9 cellular contexts compared by ENCODE assay signal in genomic region chr2:11132036-11132671, GRCh38. TPM values are rescaled to one million over a fixed set of nuclear protein-coding genes. Genes with fewer than 3 reads are reported as not detected.
A peak's percentile ranks its signal among the peaks of the same experiment; 100 is the strongest.
DNase-seq lines count a peak whose midpoint lies in the region; ATAC-seq and TF ChIP-seq lines count a peak whose summit lies in the region.
"Had no signal": no experiment of that assay in that cellular context is flagged by ENCODE, and none has a peak within 500 bp of the region (broad histone marks: within the 10 kb centered on the region; RNA-seq: fewer than 3 reads in every experiment).

No MANE protein-coding gene starts in this region.

- H3K79me2 ChIP-seq in OCI-LY1 (ENCODE audit: insufficient read depth, low read length) (no peaks in the 10 kb centered on the region), trophoblast cell (ENCODE audit: control insufficient read depth, insufficient read depth, low read length, poor library complexity) (peaks cover 1% of the 10 kb centered on the region)

- ATAC-seq in HG03442 (IDR thresholded peaks at IDR 0.05; ENCODE audit: unreplicated experiment) = no peak

- no peak overlapping the region for H3K27ac ChIP-seq in OCI-LY1 (ENCODE audit: low read depth, low read length, poor library complexity, severe bottlenecking)
- no peak overlapping the region for H3K27ac ChIP-seq in duodenal mucosa (ENCODE audit: low read depth, low read length)
- no peak overlapping the region for H3K27ac ChIP-seq in trophoblast cell (ENCODE audit: low read depth, low read length)

- no CpG with 5 or more reads among the region's 19 CpGs for WGBS in trophoblast cell (ENCODE audit: extremely low coverage, insufficient coverage, insufficient read length)

- DNase-seq in GM13976 (ENCODE audit: low spot score) (no peak), trophoblast cell (no peak), GM13977 (ENCODE audit: low spot score) (no peak), COR-L47 (lab: John Stamatoyannopoulos, UW) (no peak)
- no peak for DNase-seq in stimulated activated naive CD4-positive, alpha-beta T cell treated with Interleukin-2 at 50 U/mL for 16 hours (lab: John Stamatoyannopoulos, UW)

- no peaks in the 10 kb centered on the region for H3K9me2 ChIP-seq in OCI-LY1 (ENCODE audit: low read depth, low read length)

- H3K4me2 ChIP-seq in OCI-LY1 (ENCODE audit: low read length) (peak overlapping the region; percentile 64), trophoblast cell (ENCODE audit: low read length) (no peak overlapping the region)

- H3K27me3 ChIP-seq in OCI-LY1 (ENCODE audit: insufficient read depth, low read length) = no peaks in the 10 kb centered on the region
- peaks cover 6 to 11% of the 10 kb centered on the region in 2 donors for H3K27me3 ChIP-seq in duodenal mucosa (ENCODE audit: control insufficient read depth in 1 of 2, insufficient read depth in 2 of 2, low read length in 2 of 2)
- no peaks in the 10 kb centered on the region for H3K27me3 ChIP-seq in trophoblast cell (ENCODE audit: insufficient read depth, low read length)

- H3K4ac ChIP-seq in trophoblast cell (ENCODE audit: low read depth, low read length) = no peak overlapping the region

- no peak overlapping the region for H3K14ac ChIP-seq in trophoblast cell (ENCODE audit: low read length)

- TF ChIP-seq CTCF in GM13976 (IDR thresholded peaks at IDR 0.05; ENCODE audit: borderline replicate concordance, control extremely low read depth, extremely low read depth, insufficient read depth, missing control alignments) (peak; percentile 5), OCI-LY1 (IDR thresholded peaks at IDR 0.05; ENCODE audit: low read length) (no peak), GM13977 (IDR thresholded peaks at IDR 0.05; ENCODE audit: extremely low read depth, insufficient read depth, missing control alignments) (no peak)

- no peak overlapping the region for H3K18ac ChIP-seq in trophoblast cell (ENCODE audit: low read length)

- in situ Hi-C loops in GM13976 (cut with MboI; ENCODE audit: low sequenced_read_pairs, unreplicated experiment) (loop anchor here (10.0 to 25.0 kb wide), 2 partner anchors 280 to 453 kb away; no protein-coding TSS in a partner anchor), GM13977 (cut with MboI; ENCODE audit: low pct_unique_long_range_greater_than_20kb, low sequenced_read_pairs, unreplicated experiment) (loop anchor here (25.0 kb wide), 2 partner anchors 280 to 455 kb away; no protein-coding TSS in a partner anchor)

- H3K4me3 ChIP-seq in OCI-LY1 (ENCODE audit: low read depth, low read length, poor library complexity, severe bottlenecking) (peak overlapping the region; percentile 41), duodenal mucosa (ENCODE audit: low read depth in 1 of 2, low read length in 2 of 2) (peak overlapping the region; percentile 81 to 84), trophoblast cell (ENCODE audit: low read depth, low read length) (peak overlapping the region; percentile 31)
- H3K4me3 ChIP-seq: mucosa of descending colon had no signal

- no peak overlapping the region for H2AK5ac ChIP-seq in trophoblast cell (ENCODE audit: low read length)

- H3K9me3 ChIP-seq in OCI-LY1 (ENCODE audit: low read length) (no peaks in the 10 kb centered on the region), duodenal mucosa (ENCODE audit: control insufficient read depth in 1 of 2, low read length in 2 of 2) (no peaks in the 10 kb centered on the region), trophoblast cell (ENCODE audit: insufficient read depth, low read depth, low read length) (no peaks in the 10 kb centered on the region)
- H3K9me3 ChIP-seq: mucosa of descending colon had no signal

- H2BK120ac ChIP-seq in trophoblast cell (ENCODE audit: insufficient read depth, low read length, poor library complexity) = no peak overlapping the region

- H2BK12ac ChIP-seq in trophoblast cell (ENCODE audit: low read length) = no peak overlapping the region

- H3K36me3 ChIP-seq in OCI-LY1 (ENCODE audit: insufficient read depth, low read length) = no peaks in the 10 kb centered on the region
- no peaks in the 10 kb centered on the region for H3K36me3 ChIP-seq in duodenal mucosa (ENCODE audit: control insufficient read depth in 1 of 2, insufficient read depth in 2 of 2, low read length in 2 of 2)
- H3K36me3 ChIP-seq in trophoblast cell (ENCODE audit: control insufficient read depth in 1 of 2, insufficient read depth in 2 of 2, low read length in 2 of 2) = no peaks in the 10 kb centered on the region

- H4K12ac ChIP-seq in trophoblast cell (ENCODE audit: low read depth, low read length) = no peak overlapping the region

- peak overlapping the region; percentile 51 for H4K8ac ChIP-seq in trophoblast cell (ENCODE audit: low read depth, low read length)

- no peaks in the 10 kb centered on the region for H3F3A ChIP-seq in OCI-LY1 (ENCODE audit: insufficient read depth, low read length)

- peaks cover 3% of the 10 kb centered on the region for H3K79me1 ChIP-seq in trophoblast cell (ENCODE audit: low read length)

- H4K91ac ChIP-seq in trophoblast cell (ENCODE audit: low read depth, low read length) = no peak overlapping the region

- no peaks in the 10 kb centered on the region for H4K20me1 ChIP-seq in OCI-LY1 (ENCODE audit: insufficient read depth, low read length)

- no peak overlapping the region for H2BK5ac ChIP-seq in trophoblast cell (ENCODE audit: low read depth, low read length, poor library complexity)

- H3K23ac ChIP-seq in trophoblast cell (ENCODE audit: low read length) = no peak overlapping the region

- H2AFZ ChIP-seq in OCI-LY1 (ENCODE audit: low read length) = peak overlapping the region; percentile 31
- H2AFZ ChIP-seq in trophoblast cell (ENCODE audit: insufficient read depth, low read length, poor library complexity) = peak overlapping the region; percentile 28

- H3K4me1 ChIP-seq in OCI-LY1 (ENCODE audit: insufficient read depth, low read length, severe bottlenecking) (peaks cover 22% of the 10 kb centered on the region), duodenal mucosa (ENCODE audit: control insufficient read depth in 1 of 2, insufficient read depth in 2 of 2, low read length in 2 of 2) (peaks cover 20 to 32% of the 10 kb centered on the region in 2 donors), trophoblast cell (ENCODE audit: control insufficient read depth in 1 of 2, insufficient read depth in 2 of 2, low read length in 2 of 2) (peaks cover 2 to 4% of the 10 kb centered on the region in 2 experiments)

- H3K9ac ChIP-seq in OCI-LY1 (ENCODE audit: low read length) = peak overlapping the region; percentile 10; the same call in 1 of the 2 replicates
- peak overlapping the region in 1 of 2 donors; percentile 66 for H3K9ac ChIP-seq in duodenal mucosa (ENCODE audit: low read depth in 1 of 2, low read length in 2 of 2)
- H3K9ac ChIP-seq in trophoblast cell (ENCODE audit: low read length) = no peak overlapping the region

RNA-seq across cellular contexts. Expression of gene SLC66A3, which starts 23.1 kb away (rescaled TPM):
- 18.5 and 18.7 TPM in 2 replicates for polyA plus RNA-seq in trophoblast cell (2013)

Comparison
In these comparisons a context has a peak if more than half of its experiments do, and no peak if none do; other contexts are left out.
1. H3K4me3 ChIP-seq: peak in every context shown above with its lines; median percentile 82 in duodenal mucosa; 41 in OCI-LY1; 31 in trophoblast cell.